8 cellular contexts compared by ENCODE assay signal in the genomic region with DNA sequence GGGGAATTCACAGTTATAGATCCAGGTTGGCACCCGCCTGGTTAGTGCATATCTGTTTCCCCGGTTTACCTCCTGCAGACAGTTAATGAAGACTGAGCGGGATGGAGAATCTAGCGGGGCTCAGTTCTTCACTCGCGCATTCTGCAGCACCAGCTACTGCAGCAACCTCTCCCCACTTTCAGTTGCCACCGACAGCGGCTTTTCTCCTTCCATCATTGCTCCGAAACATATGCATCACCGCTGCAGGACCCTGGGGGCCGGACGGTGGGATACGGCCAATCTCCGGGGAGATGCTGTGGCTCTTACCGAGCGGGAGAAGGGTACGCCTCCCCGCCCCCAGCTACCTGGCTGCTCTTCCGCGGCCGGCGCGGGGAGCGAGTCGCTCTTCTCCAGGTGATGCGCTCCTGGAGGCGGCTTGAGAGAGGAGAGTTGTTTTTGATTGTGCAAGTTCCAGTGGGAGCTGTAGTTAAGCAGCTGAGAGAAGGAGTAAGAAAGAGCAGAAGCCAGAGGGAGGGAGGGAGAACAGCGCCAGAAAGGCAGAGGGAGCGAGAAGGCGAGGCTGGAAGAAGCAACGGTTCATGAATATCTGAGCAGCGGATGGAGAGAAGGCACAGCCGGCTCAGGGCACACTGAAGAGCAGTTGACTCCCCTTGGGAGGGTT. TPM values are rescaled to one million over a fixed set of nuclear protein-coding genes. Genes with fewer than 3 reads are reported as not detected.
DNase-seq lines count a peak whose midpoint lies in the region; ATAC-seq and TF ChIP-seq lines count a peak whose summit lies in the region.

A gene (minus strand): TSS at position 642 of the 661 bp plus-strand sequence. CDS start 652 bp downstream, outside the sequence.

- no peak within 1 kb of the TSS for H4K91ac ChIP-seq in trophoblast cell (ENCODE audit: low read depth, low read length)

- H3K27me3 ChIP-seq in Peyer's patch = no peaks in the 10 kb centered on the region
- no peaks in the 10 kb centered on the region for H3K27me3 ChIP-seq in right cardiac atrium (ENCODE audit: control insufficient read depth, insufficient read depth)
- H3K27me3 ChIP-seq in trophoblast cell (ENCODE audit: insufficient read depth, low read length) = peaks cover 10% of the 10 kb centered on the region

- no peak within 1 kb of the TSS for H3K23ac ChIP-seq in trophoblast cell (ENCODE audit: low read length)

- H3K4ac ChIP-seq in trophoblast cell (ENCODE audit: low read depth, low read length) = no peak within 1 kb of the TSS

- no peaks in the 10 kb centered on the region for H3K9me3 ChIP-seq in Peyer's patch
- no peaks in the 10 kb centered on the region for H3K9me3 ChIP-seq in right cardiac atrium (ENCODE audit: control insufficient read depth, low read length)
- H3K9me3 ChIP-seq in trophoblast cell (ENCODE audit: insufficient read depth, low read depth, low read length) = no peaks in the 10 kb centered on the region

- H3K36me3 ChIP-seq in Peyer's patch (no peaks in the 10 kb centered on the region), trophoblast cell (ENCODE audit: control insufficient read depth in 1 of 2, insufficient read depth in 2 of 2, low read length in 2 of 2) (no peaks in the 10 kb centered on the region)

- no peaks in the 10 kb centered on the region for H3K4me1 ChIP-seq in Peyer's patch
- no peaks in the 10 kb centered on the region for H3K4me1 ChIP-seq in right cardiac atrium (ENCODE audit: control insufficient read depth, insufficient read depth, low read length)
- peaks cover 3 to 5% of the 10 kb centered on the region in 2 experiments for H3K4me1 ChIP-seq in trophoblast cell (ENCODE audit: control insufficient read depth in 1 of 2, insufficient read depth in 2 of 2, low read length in 2 of 2)

- H3K27ac ChIP-seq in Peyer's patch = no peak within 1 kb of the TSS
- no peak within 1 kb of the TSS for H3K27ac ChIP-seq in right cardiac atrium (ENCODE audit: low read length)
- no peak within 1 kb of the TSS for H3K27ac ChIP-seq in trophoblast cell (ENCODE audit: low read depth, low read length)

- intact Hi-C loops in right cardiac atrium (cut with DNase I) = no loop called here

- no peak within 1 kb of the TSS for H3K18ac ChIP-seq in trophoblast cell (ENCODE audit: low read length)

- no peaks in the 10 kb centered on the region for H3K79me2 ChIP-seq in trophoblast cell (ENCODE audit: control insufficient read depth, insufficient read depth, low read length, poor library complexity)

- H3K9ac ChIP-seq in trophoblast cell (ENCODE audit: low read length) = no peak within 1 kb of the TSS

- H3K4me2 ChIP-seq in trophoblast cell (ENCODE audit: low read length) = peak within 1 kb of the TSS; percentile 70

- DNase-seq in NCI-H510A (lab: John Stamatoyannopoulos, UW) = peak; percentile 6
- DNase-seq in NCI-H510A treated with DMSO at 0.1 percent for 48 hours (lab: John Stamatoyannopoulos, UW) = no peak
- DNase-seq in Peyer's patch = no peak
- peak; percentile 67 for DNase-seq in astrocyte of the hippocampus (ENCODE audit: low read depth, low spot score)
- peak in 1 of 3 donors; percentile 55 for DNase-seq in right cardiac atrium
- DNase-seq in trophoblast cell = peak in 1 of 2 donors; percentile 41
- no peak for DNase-seq in RKO (ENCODE audit: low spot score)

- peak; percentile 74 to 75 for ATAC-seq in right cardiac atrium
- ATAC-seq in GM18505 (IDR thresholded peaks at IDR 0.05; ENCODE audit: unreplicated experiment) = no peak

- no peak within 1 kb of the TSS for H2BK12ac ChIP-seq in trophoblast cell (ENCODE audit: low read length)

- H2BK120ac ChIP-seq in trophoblast cell (ENCODE audit: insufficient read depth, low read length, poor library complexity) = no peak within 1 kb of the TSS

- no peak within 1 kb of the TSS for H2BK5ac ChIP-seq in trophoblast cell (ENCODE audit: low read depth, low read length, poor library complexity)

- no peak within 1 kb of the TSS for H4K8ac ChIP-seq in trophoblast cell (ENCODE audit: low read depth, low read length)

- no peak for TF ChIP-seq POLR2A in Peyer's patch (IDR thresholded peaks at IDR 0.05)
- no peak for TF ChIP-seq POLR2A in GM18505 (IDR thresholded peaks at IDR 0.05; ENCODE audit: borderline replicate concordance, extremely low read depth, insufficient read depth, insufficient read length)

- H2AFZ ChIP-seq in trophoblast cell (ENCODE audit: insufficient read depth, low read length, poor library complexity) = no peak within 1 kb of the TSS

- peak in 1 of 6 experiments; percentile 19 for TF ChIP-seq CTCF in Peyer's patch (IDR thresholded peaks at IDR 0.05)

- no peak within 1 kb of the TSS for H3K14ac ChIP-seq in trophoblast cell (ENCODE audit: low read length)

- H4K12ac ChIP-seq in trophoblast cell (ENCODE audit: low read depth, low read length) = no peak within 1 kb of the TSS

- H3K79me1 ChIP-seq in trophoblast cell (ENCODE audit: low read length) = no peaks in the 10 kb centered on the region

- H2AK5ac ChIP-seq in trophoblast cell (ENCODE audit: low read length) = no peak within 1 kb of the TSS

- 2% methylated on average over 33 of the region's 33 CpGs for WGBS in right cardiac atrium
- no CpG with 5 or more reads among the region's 33 CpGs for WGBS in trophoblast cell (ENCODE audit: extremely low coverage, insufficient coverage, insufficient read length)

- H3K4me3 ChIP-seq in Peyer's patch = peak within 1 kb of the TSS; percentile 14 to 49 (median 43)
- peak within 1 kb of the TSS; percentile 50 for H3K4me3 ChIP-seq in right cardiac atrium (ENCODE audit: low read length)
- peak within 1 kb of the TSS; percentile 23 for H3K4me3 ChIP-seq in trophoblast cell (ENCODE audit: low read depth, low read length)

RNA-seq across cellular contexts. Expression of the gene that starts here (rescaled TPM):
- 1,000 to 10,000 TPM in 2 of 4 donors, 100 to 1,000 TPM in 2; 172 to 1,533 (median 978) TPM for total RNA-seq in Peyer's patch
- total RNA-seq in right cardiac atrium = 10 to 100 TPM; 21.7 to 55.3 (median 36.7) TPM
- 42.0 TPM for polyA plus RNA-seq in right cardiac atrium
- polyA plus RNA-seq in trophoblast cell (2013) = 261 and 288 TPM in 2 replicates

Comparison
In these comparisons a context has a peak if more than half of its experiments do, and no peak if none do; other contexts are left out.
1. DNase-seq: peak in NCI-H510A (single experiment) and astrocyte of the hippocampus (single experiment); none in NCI-H510A treated with DMSO at 0.1 percent for 48 hours (single experiment), Peyer's patch (0 of 3) and RKO (single experiment).
2. Peak in every context shown above with its lines, with median percentiles within 50 percentile points of each other: H3K4me3 ChIP-seq.